ENCODE assay signal across 22 cellular contexts in the genomic region with DNA sequence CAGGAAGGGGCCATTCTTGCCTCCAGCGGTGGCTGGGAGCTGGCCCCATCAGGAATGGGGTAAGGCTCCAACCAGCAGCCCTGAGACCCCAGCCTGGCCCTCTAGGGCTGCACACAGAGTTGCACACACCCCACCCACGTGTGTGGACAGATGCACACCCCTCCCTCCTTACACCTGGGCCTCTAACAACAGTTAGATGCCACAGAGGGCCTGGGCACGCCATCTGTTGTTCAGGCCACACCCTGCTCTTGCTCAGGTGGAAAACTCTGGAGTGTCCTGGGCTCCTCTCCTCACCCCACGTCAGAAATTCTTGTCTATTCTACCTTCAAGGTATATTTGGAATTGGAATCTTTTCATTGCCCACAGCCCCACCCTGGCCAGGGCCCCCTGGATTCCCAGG.
"Had no signal": no experiment of that assay in that cellular context is flagged by ENCODE, and none has a peak within 500 bp of the region (broad histone marks: within the 10 kb centered on the region; RNA-seq: fewer than 3 reads in every experiment).

No MANE protein-coding gene starts in this region.

- H3K36me3 ChIP-seq: cardiac muscle cell, right atrium auricular region, stomach, vagina had no signal

- H3K4me3 ChIP-seq: cardiac muscle cell, lung, right atrium auricular region, stomach, vagina had no signal

- H3K36me3 Mint-ChIP-seq: activated CD4-positive, alpha-beta memory T cell treated with anti-CD3 and anti-CD28 coated beads for 36 hours; activated CD8-positive, alpha-beta memory T cell treated with anti-CD3 and anti-CD28 coated beads, Interleukin-2, amount 10 ng/mL, durations not matched to agents 7 days and 5 days; activated naive CD8-positive, alpha-beta T cell treated with anti-CD3 and anti-CD28 coated beads, Interleukin-2, amount 10 ng/mL, durations not matched to agents 7 days and 5 days; mesothelial cell of epicardium had no signal

- H3K4me3 Mint-ChIP-seq: activated B cell treated with CpG ODN at 0.5 μM for 24 hours; activated CD4-positive, alpha-beta memory T cell treated with anti-CD3 and anti-CD28 coated beads for 36 hours; activated CD8-positive, alpha-beta memory T cell treated with anti-CD3 and anti-CD28 coated beads, Interleukin-2, amount 10 ng/mL, durations not matched to agents 7 days and 5 days; activated naive CD8-positive, alpha-beta T cell treated with anti-CD3 and anti-CD28 coated beads, Interleukin-2, amount 10 ng/mL, durations not matched to agents 7 days and 5 days; activated T-helper 17 cell treated with anti-CD3 and anti-CD28 coated beads, Interleukin-2, amount 50 U/mL, for 72 hours; endodermal cell; mesothelial cell of epicardium; nephron progenitor cell had no signal

- H3K27ac ChIP-seq: cardiac muscle cell, epithelial cell of prostate, foreskin keratinocyte, right atrium auricular region, stomach, vagina had no signal

- H3K27ac Mint-ChIP-seq: activated B cell treated with CpG ODN at 0.5 μM for 24 hours; activated CD4-positive, alpha-beta memory T cell treated with anti-CD3 and anti-CD28 coated beads for 36 hours; activated CD8-positive, alpha-beta memory T cell treated with anti-CD3 and anti-CD28 coated beads, Interleukin-2, amount 10 ng/mL, durations not matched to agents 7 days and 5 days; activated naive CD8-positive, alpha-beta T cell treated with anti-CD3 and anti-CD28 coated beads, Interleukin-2, amount 10 ng/mL, durations not matched to agents 7 days and 5 days; activated T-helper 17 cell treated with anti-CD3 and anti-CD28 coated beads, Interleukin-2, amount 50 U/mL, for 72 hours; endodermal cell; mesothelial cell of epicardium; nephron progenitor cell had no signal

- H3K9me3 ChIP-seq: right atrium auricular region, stomach, vagina had no signal

- H3K27me3 Mint-ChIP-seq: activated B cell treated with CpG ODN at 0.5 μM for 24 hours; activated CD4-positive, alpha-beta memory T cell treated with anti-CD3 and anti-CD28 coated beads for 36 hours; activated T-helper 17 cell treated with anti-CD3 and anti-CD28 coated beads, Interleukin-2, amount 50 U/mL, for 72 hours; progenitor cell of endocrine pancreas had no signal

- DNase-seq: activated B cell treated with CpG ODN at 0.5 μM for 24 hours; activated CD4-positive, alpha-beta memory T cell treated with anti-CD3 and anti-CD28 coated beads for 36 hours; activated CD4-positive, alpha-beta T cell treated with anti-CD3 and anti-CD28 coated beads for 4 hours; activated CD8-positive, alpha-beta memory T cell treated with anti-CD3 and anti-CD28 coated beads, Interleukin-2, amount 10 ng/mL, durations not matched to agents 7 days and 5 days; activated naive CD4-positive, alpha-beta T cell; activated naive CD8-positive, alpha-beta T cell treated with anti-CD3 and anti-CD28 coated beads, Interleukin-2, amount 10 ng/mL, durations not matched to agents 7 days and 5 days; amygdala; endodermal cell; foreskin keratinocyte; hypothalamus; islet precursor cell; nephron progenitor cell; stomach; trophoblast cell had no signal

- H3K27me3 ChIP-seq: cardiac muscle cell, foreskin keratinocyte, right atrium auricular region, vagina had no signal

- H3K9me3 Mint-ChIP-seq: activated B cell treated with CpG ODN at 0.5 μM for 24 hours; activated CD4-positive, alpha-beta memory T cell treated with anti-CD3 and anti-CD28 coated beads for 36 hours; activated naive CD8-positive, alpha-beta T cell treated with anti-CD3 and anti-CD28 coated beads, Interleukin-2, amount 10 ng/mL, durations not matched to agents 7 days and 5 days; activated T-helper 17 cell treated with anti-CD3 and anti-CD28 coated beads, Interleukin-2, amount 50 U/mL, for 72 hours; endodermal cell; mesothelial cell of epicardium; nephron progenitor cell had no signal
